ENCODE assay signal across 9 cellular contexts in the genomic region with DNA sequence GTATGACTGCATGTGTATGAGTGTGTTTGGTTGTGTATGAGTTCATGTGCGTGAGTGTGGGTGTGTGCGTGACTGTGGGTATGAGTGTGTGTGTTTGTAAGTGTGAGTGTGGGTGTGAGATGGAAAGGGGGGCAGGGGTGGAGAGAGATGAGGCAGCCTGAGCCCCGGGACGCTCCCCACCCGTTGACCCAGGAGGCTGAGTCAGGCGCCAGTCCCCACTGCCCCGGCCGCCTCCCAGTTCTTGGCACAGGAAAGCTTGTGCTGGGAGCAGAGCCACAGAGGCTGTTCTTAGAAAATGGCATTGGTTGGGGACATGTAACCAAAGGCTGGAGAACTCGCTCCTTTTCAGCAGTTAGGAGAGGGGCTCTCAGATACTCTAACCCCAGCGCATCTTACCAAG. TPM values are rescaled to one million over a fixed set of nuclear protein-coding genes. Genes with fewer than 3 reads are reported as not detected.
A peak's percentile ranks its signal among the peaks of the same experiment; 100 is the strongest.
DNase-seq lines count a peak whose midpoint lies in the region; ATAC-seq and TF ChIP-seq lines count a peak whose summit lies in the region.
"Had no signal": no experiment of that assay in that cellular context is flagged by ENCODE, and none has a peak within 500 bp of the region (broad histone marks: within the 10 kb centered on the region; RNA-seq: fewer than 3 reads in every experiment).

No MANE protein-coding gene starts in this region.

- TF ChIP-seq POLR2A in gastroesophageal sphincter (IDR thresholded peaks at IDR 0.05) = no peak

- 0 out of 2 replicates have a peak overlapping the region, but pooled peaks have one; percentile 11 for H3K9ac ChIP-seq in GM23248
- H3K9ac ChIP-seq in MM.1S (ENCODE audit: low read length) = no peak overlapping the region

- no peak for TF ChIP-seq EP300 in gastroesophageal sphincter (IDR thresholded peaks at IDR 0.05)

- H3K79me2 ChIP-seq in GM23248 (ENCODE audit: insufficient read depth) (no peaks in the 10 kb centered on the region), MM.1S (ENCODE audit: low read length) (no peaks in the 10 kb centered on the region)

- in situ Hi-C loops in GM23248 (cut with MboI) = no loop called here

- no peaks in the 10 kb centered on the region; the same call in 1 of the 2 replicates for H3K27me3 ChIP-seq in GM23248 (replicated peaks; ENCODE audit: insufficient read depth)
- no peaks in the 10 kb centered on the region for H3K27me3 ChIP-seq in RWPE2 (ENCODE audit: insufficient read depth, poor library complexity, severe bottlenecking)
- H3K27me3 ChIP-seq in gastroesophageal sphincter = peaks cover 8% of the 10 kb centered on the region
- H3K27me3 ChIP-seq in psoas muscle (ENCODE audit: insufficient read depth in 3 of 3, low read length in 2 of 3) = no peaks in the 10 kb centered on the region
- H3K27me3 ChIP-seq in MM.1S (replicated peaks; ENCODE audit: insufficient read depth, low read length) = peaks cover 17% of the 10 kb centered on the region

- no peaks in the 10 kb centered on the region for H3K9me3 ChIP-seq in GM23248 (ENCODE audit: low read depth)
- peaks cover 2% of the 10 kb centered on the region for H3K9me3 ChIP-seq in RWPE2 (ENCODE audit: severe bottlenecking)
- peaks cover 0 to 9% (median 0%) of the 10 kb centered on the region in 3 donors for H3K9me3 ChIP-seq in gastroesophageal sphincter
- peaks cover 5% of the 10 kb centered on the region for H3K9me3 ChIP-seq in psoas muscle
- no peaks in the 10 kb centered on the region for H3K9me3 ChIP-seq in MM.1S (replicated peaks; ENCODE audit: insufficient read depth, low read length)

- WGBS in GM23248 (ENCODE audit: low coverage in 1 of 2, low lambda C conversion rate in 2 of 2, missing lambda C conversion rate in 2 of 2), 2 experiments = 6 to 15% methylated on average over 7 to 10 of the region's 10 CpGs
- 11 to 29% methylated on average over 2 to 10 of the region's 10 CpGs for WGBS in gastroesophageal sphincter (ENCODE audit: low coverage in 1 of 2), 2 donors
- 23 to 28% (median 27%) methylated on average over 10 of the region's 10 CpGs for WGBS in psoas muscle, 3 donors

- H3K36me3 ChIP-seq in GM23248 (ENCODE audit: low read depth) (no peaks in the 10 kb centered on the region), RWPE2 (ENCODE audit: low read depth) (no peaks in the 10 kb centered on the region), gastroesophageal sphincter (no peaks in the 10 kb centered on the region), psoas muscle (ENCODE audit: insufficient read depth in 1 of 2, low read depth in 1 of 2) (no peaks in the 10 kb centered on the region), MM.1S (replicated peaks; ENCODE audit: insufficient read depth, low read length) (no peaks in the 10 kb centered on the region)

- H3K4me2 ChIP-seq in GM23248 (ENCODE audit: unreplicated experiment) = peak overlapping the region; percentile 30
- H3K4me2 ChIP-seq in MM.1S (ENCODE audit: low read depth, low read length) = no peak overlapping the region

- intact Hi-C loops in psoas muscle (cut with DNase I) = loop anchor here in 1 of 2 donors (2.0 kb wide), 1 partner anchor 37 kb away; no protein-coding TSS in a partner anchor

- no peak overlapping the region for H3K4me3 ChIP-seq in GM23248
- H3K4me3 ChIP-seq in RWPE2 (ENCODE audit: severe bottlenecking) = no peak overlapping the region
- H3K4me3 ChIP-seq in gastroesophageal sphincter = no peak overlapping the region
- H3K4me3 ChIP-seq in psoas muscle = no peak overlapping the region
- H3K4me3 ChIP-seq in MM.1S (ENCODE audit: low read length) = no peak overlapping the region

- DNase-seq in GM23248 (peak; percentile 86), RWPE2 (ENCODE audit: low spot score) (no peak), psoas muscle (peak; percentile 61 to 81), NCI-H1048 (lab: John Stamatoyannopoulos, UW) (no peak), MM.1S (no peak)
- DNase-seq: NCI-H2029 had no signal

- peaks cover 41% of the 10 kb centered on the region for H3F3A ChIP-seq in GM23248 (ENCODE audit: insufficient read depth)
- H3F3A ChIP-seq in MM.1S (ENCODE audit: insufficient read depth, low read length) = no peaks in the 10 kb centered on the region

- H3K4me1 ChIP-seq in GM23248 (ENCODE audit: insufficient read depth) (peaks cover 20% of the 10 kb centered on the region), RWPE2 (ENCODE audit: insufficient read depth, poor library complexity, severe bottlenecking) (no peaks in the 10 kb centered on the region), gastroesophageal sphincter (peaks cover 0 to 13% (median 0%) of the 10 kb centered on the region in 3 donors), psoas muscle (no peaks in the 10 kb centered on the region), MM.1S (ENCODE audit: low read length) (no peaks in the 10 kb centered on the region)

- H3K9me2 ChIP-seq in GM23248 (ENCODE audit: insufficient read depth) (no peaks in the 10 kb centered on the region), MM.1S (replicated peaks; ENCODE audit: insufficient read depth, low read length) (no peaks in the 10 kb centered on the region)

- peak overlapping the region; percentile 34 for H2AFZ ChIP-seq in GM23248
- H2AFZ ChIP-seq in MM.1S (ENCODE audit: low read length) = no peak overlapping the region

- H4K20me1 ChIP-seq in GM23248 (ENCODE audit: insufficient read depth) (no peaks in the 10 kb centered on the region), MM.1S (ENCODE audit: insufficient read depth, low read length) (no peaks in the 10 kb centered on the region)

- ATAC-seq in RWPE2 (ENCODE audit: low read depth) (peak; percentile 73; the same call in 2 of the 3 replicates), gastroesophageal sphincter (peak; percentile 68), psoas muscle (peak; percentile 75 to 91 (median 85)), HG02884 (IDR thresholded peaks at IDR 0.05; ENCODE audit: unreplicated experiment) (no peak)

- TF ChIP-seq CTCF in RWPE2 (IDR thresholded peaks at IDR 0.05; ENCODE audit: poor library complexity, severe bottlenecking) = no peak
- no peak for TF ChIP-seq CTCF in gastroesophageal sphincter (IDR thresholded peaks at IDR 0.05)
- no peak for TF ChIP-seq CTCF in psoas muscle (IDR thresholded peaks at IDR 0.05)
- no peak for TF ChIP-seq CTCF in MM.1S (IDR thresholded peaks at IDR 0.05; ENCODE audit: low read length)

- peak overlapping the region; percentile 25; the same call in 1 of the 2 replicates for H3K27ac ChIP-seq in GM23248
- H3K27ac ChIP-seq in RWPE2 (ENCODE audit: poor library complexity, severe bottlenecking) = no peak overlapping the region
- no peak overlapping the region for H3K27ac ChIP-seq in gastroesophageal sphincter
- H3K27ac ChIP-seq in psoas muscle = no peak overlapping the region
- no peak overlapping the region for H3K27ac ChIP-seq in MM.1S (ENCODE audit: low read length)
- H3K27ac ChIP-seq: epithelial cell of prostate had no signal

RNA-seq across cellular contexts. Expression of a gene that starts 27.8 kb away (rescaled TPM):
- 43.4 and 60.3 TPM in 2 replicates for total RNA-seq in GM23248 (2014; rRNA removed; shearing (Covaris generic))
- polyA plus RNA-seq in GM23248 (2016; fragmentation: Nextera tagmentation; extraction: Ambion mirVana) (41.7 and 48.0 TPM in 2 replicates), psoas muscle (10 to 100 TPM; 23.6 to 46.6 (median 33.2) TPM)
- total RNA-seq in gastroesophageal sphincter (10 to 100 TPM; 50.5 to 60.3 (median 54.8) TPM), psoas muscle (10 to 100 TPM; 38.2 to 56.2 (median 50.0) TPM)

Comparison
In these comparisons a context has a peak if more than half of its experiments do, and no peak if none do; other contexts are left out.
1. DNase-seq: peak in GM23248 (single experiment) and psoas muscle (2 of 2); none in RWPE2 (single experiment), NCI-H1048 (single experiment) and MM.1S (single experiment).